19 cellular contexts compared by ENCODE assay signal in genomic region chr5:120093178-120093577, GRCh38.
DNase-seq lines count a peak whose midpoint lies in the region; ATAC-seq and TF ChIP-seq lines count a peak whose summit lies in the region.
"Had no signal": no experiment of that assay in that cellular context is flagged by ENCODE, and none has a peak within 500 bp of the region (broad histone marks: within the 10 kb centered on the region; RNA-seq: fewer than 3 reads in every experiment).

No MANE protein-coding gene starts in this region.

- no peak overlapping the region for H3K27ac ChIP-seq in lung (ENCODE audit: low read depth in 1 of 2, low read length in 1 of 2)
- H3K27ac ChIP-seq: adrenal gland, BLaER1, epithelial cell of prostate had no signal

- DNase-seq in GDM1 (lab: John Stamatoyannopoulos, UW) (peak; percentile 1), UCSD-AML1 (lab: John Stamatoyannopoulos, UW; ENCODE audit: unreplicated experiment) (peak; percentile 43), lung (ENCODE audit: low spot score) (peak; percentile 30), KG1 (lab: John Stamatoyannopoulos, UW) (no peak)
- DNase-seq: activated CD4-positive, alpha-beta T cell treated with anti-CD3 and anti-CD28 coated beads, Interleukin-2, amount 50 U/mL, for 48 hours; activated T-cell treated with anti-CD3 and anti-CD28 coated beads, Interleukin-2, amount 50 U/mL, for 72 hours; hippocampal formation; NCI-H1092 treated with DMSO at 0.1 percent for 48 hours; stimulated activated CD4-positive, alpha-beta T cell treated with anti-CD3 and anti-CD28 coated beads, Interleukin-2, amount 100 ng/mL, for 24 hours; trophoblast cell had no signal

- H3K4me3 ChIP-seq in lung, result no peak overlapping the region
- H3K4me3 ChIP-seq: adrenal gland, BLaER1 had no signal

- ATAC-seq in HG03442 (IDR thresholded peaks at IDR 0.05; ENCODE audit: unreplicated experiment) (peak; percentile 50), lung (ENCODE audit: insufficient read depth, low FRiP score) (no peak), GM21723 (IDR thresholded peaks at IDR 0.05; ENCODE audit: unreplicated experiment) (no peak), GM21528 (IDR thresholded peaks at IDR 0.05; ENCODE audit: low FRiP score, unreplicated experiment) (no peak), HG02970 (IDR thresholded peaks at IDR 0.05; ENCODE audit: low FRiP score, unreplicated experiment) (no peak)
- ATAC-seq: activated T-cell treated with anti-CD3 and anti-CD28 coated beads, Interleukin-2, amount 50 U/mL, for 72 hours; left lobe of liver; Panc1 had no signal

- H3K27me3 ChIP-seq in lung (ENCODE audit: control insufficient read depth, insufficient read depth), result no peaks in the 10 kb centered on the region
- H3K27me3 ChIP-seq: adrenal gland, BLaER1 had no signal

- H3K36me3 ChIP-seq in lung (ENCODE audit: control insufficient read depth in 2 of 2, insufficient read depth in 2 of 2, low read length in 2 of 2), result no peaks in the 10 kb centered on the region
- H3K36me3 ChIP-seq: adrenal gland, BLaER1 had no signal

- H3K9me3 ChIP-seq in lung (ENCODE audit: control insufficient read depth in 2 of 2, insufficient read depth in 1 of 2, low read length in 1 of 2), result no peaks in the 10 kb centered on the region
- H3K9me3 ChIP-seq: adrenal gland, BLaER1 had no signal

- H3K4me1 ChIP-seq in lung (ENCODE audit: control insufficient read depth in 2 of 2, insufficient read depth in 2 of 2, low read length in 2 of 2), result peaks cover 0 to 2% of the 10 kb centered on the region in 2 donors
- H3K4me1 ChIP-seq: adrenal gland, BLaER1 had no signal

- TF ChIP-seq CTCF in lung (IDR thresholded peaks at IDR 0.05; ENCODE audit: control extremely low read depth, extremely low read depth), result no peak

- 32 to 61% methylated on average over 7 of the region's 7 CpGs for WGBS in lung, 2 donors
